In genomic region chr9:17839744-17840143, GRCh38 we compare ENCODE assay signal across 15 cellular contexts.
A peak's percentile ranks its signal among the peaks of the same experiment; 100 is the strongest.
DNase-seq lines count a peak whose midpoint lies in the region; TF ChIP-seq lines count a peak whose summit lies in the region.
"Had no signal": no experiment of that assay in that cellular context is flagged by ENCODE, and none has a peak within 500 bp of the region (broad histone marks: within the 10 kb centered on the region; RNA-seq: fewer than 3 reads in every experiment).

No MANE protein-coding gene starts in this region.

- H3K9me3 Mint-ChIP-seq in brain: peaks cover 0 to 16% (median 13%) of the 10 kb centered on the region in 5 experiments

- no peak for TF ChIP-seq CTCF in brain (conservative IDR thresholded peaks at IDR 0.05)

- H3K36me3 Mint-ChIP-seq in brain: no peaks in the 10 kb centered on the region
- H3K36me3 Mint-ChIP-seq: CD8-positive, alpha-beta T cell had no signal

- peaks cover 8% of the 10 kb centered on the region for H3K4me1 Mint-ChIP-seq in brain

- H3K27me3 Mint-ChIP-seq in brain: no peaks in the 10 kb centered on the region

- peak overlapping the region in 3 of 5 experiments; percentile 31 to 46 (median 35) for H3K27ac Mint-ChIP-seq in brain
- H3K27ac Mint-ChIP-seq: CD8-positive, alpha-beta T cell; HFFc6; T-helper 2 cell treated with Interferon-gamma antibody and Interleukin-4, amounts not matched to agents 5 μg/mL and 100 μg/mL, for 36 hours had no signal

- no peak overlapping the region for H3K4me3 Mint-ChIP-seq in brain
- H3K4me3 Mint-ChIP-seq: CD8-positive, alpha-beta T cell; HFFc6; T-helper 2 cell treated with Interferon-gamma antibody and Interleukin-4, amounts not matched to agents 5 μg/mL and 100 μg/mL, for 36 hours had no signal

- DNase-seq in NCI-H1092 treated with DMSO at 0.1 percent for 48 hours (lab: John Stamatoyannopoulos, UW) (peak; percentile 47), NCI-H1092 (lab: John Stamatoyannopoulos, UW) (no peak), NCI-H146 treated with DMSO at 0.1 percent for 48 hours (lab: John Stamatoyannopoulos, UW; ENCODE audit: unreplicated experiment) (peak; percentile 45), NCI-H345 treated with DMSO at 0.1 percent for 48 hours (lab: John Stamatoyannopoulos, UW; ENCODE audit: unreplicated experiment) (peak; percentile 34), RKO (ENCODE audit: low spot score) (no peak), NCI-H446 (lab: John Stamatoyannopoulos, UW) (no peak)
- DNase-seq in stimulated activated CD4-positive, alpha-beta T cell treated with anti-CD3 and anti-CD28 coated beads, Interleukin-4, amount 100 ng/mL, for 1 hour: no peak
- DNase-seq: CD8-positive, alpha-beta T cell; HFFc6; KBM-7; NCI-H187; PC-9; SW 1271 had no signal

Comparison
In these comparisons a context has a peak if more than half of its experiments do, and no peak if none do; other contexts are left out.
1. DNase-seq: peak in NCI-H1092 treated with DMSO at 0.1 percent for 48 hours (single experiment), NCI-H146 treated with DMSO at 0.1 percent for 48 hours (single experiment) and NCI-H345 treated with DMSO at 0.1 percent for 48 hours (single experiment); none in NCI-H1092 (single experiment), RKO (single experiment), stimulated activated CD4-positive, alpha-beta T cell treated with anti-CD3 and anti-CD28 coated beads, Interleukin-4, amount 100 ng/mL, for 1 hour (single experiment) and NCI-H446 (0 of 2).